In genomic region chr16:67846063-67846319, GRCh38 we compare ENCODE assay signal across 8 cellular contexts. TPM values are rescaled to one million over a fixed set of nuclear protein-coding genes. Genes with fewer than 3 reads are reported as not detected.
A peak's percentile ranks its signal among the peaks of the same experiment; 100 is the strongest.
DNase-seq lines count a peak whose midpoint lies in the region; ATAC-seq and TF ChIP-seq lines count a peak whose summit lies in the region.

No MANE protein-coding gene starts in this region.

- TF ChIP-seq CTCF in ascending aorta (IDR thresholded peaks at IDR 0.05): no peak
- TF ChIP-seq CTCF in lower leg skin (IDR thresholded peaks at IDR 0.05): no peak
- TF ChIP-seq CTCF in transverse colon (IDR thresholded peaks at IDR 0.05): no peak

- no peak for DNase-seq in activated T-cell treated with anti-CD3 and anti-CD28 coated beads, Interleukin-2, amount 50 U/mL, for 72 hours
- no peak for DNase-seq in activated T-cell treated with anti-CD3 and anti-CD28 coated beads, Interleukin-2, amount 50 U/mL, for 1 hour
- no peak for DNase-seq in ascending aorta (ENCODE audit: low spot score in 2 of 2)
- no peak for DNase-seq in lower leg skin (ENCODE audit: low spot score in 2 of 2)
- no peak for DNase-seq in transverse colon
- DNase-seq in islet precursor cell: no peak

- no peaks in the 10 kb centered on the region for H3K9me3 ChIP-seq in ascending aorta
- no peaks in the 10 kb centered on the region for H3K9me3 ChIP-seq in transverse colon

- H3K4me3 ChIP-seq in ascending aorta: peak overlapping the region; percentile 96 to 97
- H3K4me3 ChIP-seq in lower leg skin (ENCODE audit: low read depth, poor library complexity, severe bottlenecking): peak overlapping the region; percentile 46
- peak overlapping the region; percentile 71 to 99 (median 94) for H3K4me3 ChIP-seq in transverse colon

- no peak for TF ChIP-seq POLR2A in lower leg skin (IDR thresholded peaks at IDR 0.05)
- TF ChIP-seq POLR2A in transverse colon (IDR thresholded peaks at IDR 0.05): no peak

- peak overlapping the region; percentile 95 for H3K27ac Mint-ChIP-seq in activated T-cell treated with anti-CD3 and anti-CD28 coated beads, Interleukin-2, amount 50 U/mL, for 72 hours

- H3K4me3 Mint-ChIP-seq in activated T-cell treated with anti-CD3 and anti-CD28 coated beads, Interleukin-2, amount 50 U/mL, for 72 hours: peak overlapping the region; percentile 98 to 100

- no peaks in the 10 kb centered on the region for H3K27me3 ChIP-seq in ascending aorta
- no peaks in the 10 kb centered on the region for H3K27me3 ChIP-seq in transverse colon

- H3K27ac ChIP-seq in ascending aorta (peak overlapping the region; percentile 92 to 98), transverse colon (peak overlapping the region; percentile 94 to 98 (median 96))

- H3K36me3 ChIP-seq in ascending aorta (no peaks in the 10 kb centered on the region), transverse colon (no peaks in the 10 kb centered on the region)

- no peaks in the 10 kb centered on the region for H3K27me3 Mint-ChIP-seq in activated T-cell treated with anti-CD3 and anti-CD28 coated beads, Interleukin-2, amount 50 U/mL, for 72 hours (ENCODE audit: low read depth)

- WGBS in lower leg skin, 2 donors: 13 to 15% methylated on average over 2 of the region's 2 CpGs
- WGBS in transverse colon (ENCODE audit: low coverage in 1 of 2), 2 donors: 4 to 17% methylated on average over 1 to 2 of the region's 2 CpGs

- no peaks in the 10 kb centered on the region for H3K9me3 Mint-ChIP-seq in activated T-cell treated with anti-CD3 and anti-CD28 coated beads, Interleukin-2, amount 50 U/mL, for 72 hours

- H3K36me3 Mint-ChIP-seq in activated T-cell treated with anti-CD3 and anti-CD28 coated beads, Interleukin-2, amount 50 U/mL, for 72 hours (ENCODE audit: insufficient read depth in 2 of 2): peaks cover 5% of the 10 kb centered on the region in 2 donors

- ATAC-seq in activated T-cell treated with anti-CD3 and anti-CD28 coated beads, Interleukin-2, amount 50 U/mL, for 72 hours (replicated peaks in 1 of 2): no peak
- no peak for ATAC-seq in GM19035 (IDR thresholded peaks at IDR 0.05; ENCODE audit: unreplicated experiment)
- ATAC-seq in GM21737 (IDR thresholded peaks at IDR 0.05; ENCODE audit: unreplicated experiment): no peak

- in situ Hi-C loops in transverse colon (cut with MboI; ENCODE audit: low pct_ligation_motif_present in 1 of 4, low pct_unique_long_range_greater_than_20kb in 1 of 4, low sequenced_read_pairs in 3 of 4): no loop called here

- peaks cover 62% of the 10 kb centered on the region for H3K4me1 Mint-ChIP-seq in activated T-cell treated with anti-CD3 and anti-CD28 coated beads, Interleukin-2, amount 50 U/mL, for 72 hours (ENCODE audit: low read depth)

- TF ChIP-seq EP300 in transverse colon (IDR thresholded peaks at IDR 0.05; ENCODE audit: low read depth): no peak

- H3K4me1 ChIP-seq in ascending aorta (peaks cover 42 to 45% of the 10 kb centered on the region in 2 donors), transverse colon (peaks cover 43 to 57% (median 52%) of the 10 kb centered on the region in 4 donors)

- intact Hi-C loops in ascending aorta (cut with DNase I) (loop anchor here (2.0 to 10.0 kb wide), 5 partner anchors 17 to 1489 kb away; partner anchors contain the start of genes COG8, FHOD1, NIP7 and PDF), lower leg skin (cut with DNase I; ENCODE audit: low total_unique reads) (no loop called here), transverse colon (cut with DNase I; ENCODE audit: low total_unique reads) (no loop called here)

RNA-seq across cellular contexts. Expression of gene NUTF2, which starts 0.7 kb away (rescaled TPM):
- 10 to 100 TPM; 80.8 to 90.1 TPM for total RNA-seq in activated T-cell treated with anti-CD3 and anti-CD28 coated beads, Interleukin-2, amount 50 U/mL, for 72 hours
- total RNA-seq in ascending aorta (156 TPM), lower leg skin (100 to 1,000 TPM in 3 of 4 donors, 10 to 100 TPM in 1; 88.5 to 136 (median 109) TPM), transverse colon (100 to 1,000 TPM in 1 of 4 donors, 10 to 100 TPM in 3; 75.2 to 131 (median 89.0) TPM)

RNA-seq across cellular contexts. Expression of gene CENPT, which starts 1.5 kb away (rescaled TPM):
- 10 to 100 TPM; 43.6 to 59.4 TPM for total RNA-seq in activated T-cell treated with anti-CD3 and anti-CD28 coated beads, Interleukin-2, amount 50 U/mL, for 72 hours
- total RNA-seq in ascending aorta: 220 TPM
- total RNA-seq in lower leg skin: 100 to 1,000 TPM in 3 of 4 donors, 10 to 100 TPM in 1; 77.6 to 205 (median 106) TPM
- total RNA-seq in transverse colon: 100 to 1,000 TPM in 2 of 4 donors, 10 to 100 TPM in 2; 58.2 to 248 (median 100) TPM

RNA-seq across cellular contexts. Expression of gene THAP11, which starts 3.9 kb away (rescaled TPM):
- total RNA-seq in activated T-cell treated with anti-CD3 and anti-CD28 coated beads, Interleukin-2, amount 50 U/mL, for 72 hours: 10 to 100 TPM; 31.7 to 39.2 TPM
- total RNA-seq in ascending aorta (85.4 TPM), lower leg skin (100 to 1,000 TPM in 1 of 4 donors, 10 to 100 TPM in 3; 61.3 to 102 (median 75.9) TPM), transverse colon (10 to 100 TPM; 24.7 to 44.1 (median 32.7) TPM)

RNA-seq across cellular contexts. Expression of gene EDC4, which starts 26.9 kb away (rescaled TPM):
- 10 to 100 TPM; 82.9 to 86.4 TPM for total RNA-seq in activated T-cell treated with anti-CD3 and anti-CD28 coated beads, Interleukin-2, amount 50 U/mL, for 72 hours
- total RNA-seq in ascending aorta: 125 TPM
- total RNA-seq in lower leg skin: 10 to 100 TPM; 38.6 to 86.5 (median 56.7) TPM
- 100 to 1,000 TPM in 2 of 4 donors, 10 to 100 TPM in 2; 76.4 to 162 (median 105) TPM for total RNA-seq in transverse colon

RNA-seq across cellular contexts. Expression of gene NRN1L, which starts 38.7 kb away (rescaled TPM):
- 1 to 10 TPM in 1 of 2 donors, under 1 TPM in 1; 0.60 to 1.9 TPM for total RNA-seq in activated T-cell treated with anti-CD3 and anti-CD28 coated beads, Interleukin-2, amount 50 U/mL, for 72 hours
- not detected for total RNA-seq in ascending aorta
- 1 to 10 TPM in 1 of 4 donors, under 1 TPM in 2, not detected in 1; 0.65 to 3.7 (median 0.80) TPM for total RNA-seq in lower leg skin
- 1 to 10 TPM in 1 of 4 donors, not detected in 3; 2.5 TPM for total RNA-seq in transverse colon

Comparison
In these comparisons a context has a peak if more than half of its experiments do, and no peak if none do; other contexts are left out.
1. H3K4me3 ChIP-seq: peak in every context shown above with its lines; median percentile 96 in ascending aorta; 94 in transverse colon; 46 in lower leg skin.